8 cellular contexts compared by ENCODE assay signal in the genomic region with DNA sequence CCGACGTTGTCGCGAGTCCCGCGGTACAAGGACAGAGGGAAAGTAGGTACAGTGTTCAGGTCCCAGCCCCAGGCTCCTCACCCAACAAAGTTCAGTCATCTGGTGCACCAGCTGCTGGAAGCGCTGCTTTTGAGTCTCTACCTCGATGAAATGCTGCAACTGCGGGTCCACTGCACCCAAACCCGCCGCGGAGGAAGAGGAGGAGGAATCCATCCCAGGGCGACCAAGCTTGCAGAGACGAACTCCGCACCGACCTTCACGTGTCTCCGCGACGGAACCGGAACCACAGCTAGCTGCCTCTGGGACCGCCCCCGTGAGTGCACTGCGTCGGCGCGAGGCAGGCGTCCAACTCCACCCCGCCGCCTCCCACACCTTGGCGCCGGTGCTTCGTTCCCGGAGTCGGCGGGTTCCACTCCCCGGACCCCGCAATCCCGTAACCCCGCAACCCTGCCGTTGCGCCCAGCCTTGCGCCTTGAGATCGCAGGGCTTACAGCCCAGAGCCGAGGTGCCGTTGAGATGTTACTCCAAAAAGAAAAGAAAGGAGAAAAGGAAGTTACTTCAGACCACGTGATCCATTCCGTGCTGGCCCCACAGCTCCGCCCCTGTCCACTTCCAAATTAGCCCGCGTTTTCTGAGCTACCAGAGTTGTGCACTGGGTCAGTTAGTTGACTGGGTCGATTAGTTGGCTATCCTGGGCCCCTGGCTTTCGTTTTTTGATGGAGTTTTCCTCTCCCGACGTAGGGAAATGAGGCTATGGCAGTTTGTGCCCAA. TPM values are rescaled to one million over a fixed set of nuclear protein-coding genes. Genes with fewer than 3 reads are reported as not detected.
DNase-seq lines count a peak whose midpoint lies in the region; ATAC-seq and TF ChIP-seq lines count a peak whose summit lies in the region.

A gene with protein sequence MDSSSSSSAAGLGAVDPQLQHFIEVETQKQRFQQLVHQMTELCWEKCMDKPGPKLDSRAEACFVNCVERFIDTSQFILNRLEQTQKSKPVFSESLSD (minus strand): TSS at position 291 of the 771 bp plus-strand sequence. CDS start 78 bp downstream, at position 213.

- no peaks in the 10 kb centered on the region for H3K9me3 Mint-ChIP-seq in dendritic cell treated with granulocyte-macrophage colony-stimulating factor and Interleukin-4, amounts not matched to agents 40 ng/mL and 50 ng/mL, for 4 days

- H3K4me1 Mint-ChIP-seq in dendritic cell treated with granulocyte-macrophage colony-stimulating factor and Interleukin-4, amounts not matched to agents 40 ng/mL and 50 ng/mL, for 4 days (ENCODE audit: low read depth), result no peaks in the 10 kb centered on the region

- H3K4me2 ChIP-seq in BLaER1, result peak within 1 kb of the TSS; percentile 74

- TF ChIP-seq CTCF in right lobe of liver (IDR thresholded peaks at IDR 0.05), result no peak

- no peaks in the 10 kb centered on the region for H3K27me3 Mint-ChIP-seq in dendritic cell treated with granulocyte-macrophage colony-stimulating factor and Interleukin-4, amounts not matched to agents 40 ng/mL and 50 ng/mL, for 4 days

- peaks cover 36% of the 10 kb centered on the region; the same call in 1 of the 2 replicates for H4K20me1 ChIP-seq in BLaER1

- H3K27ac ChIP-seq in BLaER1 (peak within 1 kb of the TSS; percentile 72), right lobe of liver (peak within 1 kb of the TSS; percentile 53 to 81 (median 72))

- H3K4me3 ChIP-seq in BLaER1 (peak within 1 kb of the TSS; percentile 77), right lobe of liver (peak within 1 kb of the TSS; percentile 60 to 73 (median 71))

- peak within 1 kb of the TSS; percentile 92 for H3K27ac Mint-ChIP-seq in dendritic cell treated with granulocyte-macrophage colony-stimulating factor and Interleukin-4, amounts not matched to agents 40 ng/mL and 50 ng/mL, for 4 days

- H3K4me3 Mint-ChIP-seq in dendritic cell treated with granulocyte-macrophage colony-stimulating factor and Interleukin-4, amounts not matched to agents 40 ng/mL and 50 ng/mL, for 4 days, result peak within 1 kb of the TSS; percentile 88

- peak within 1 kb of the TSS; percentile 84 for H3K9ac ChIP-seq in BLaER1

- WGBS in right lobe of liver (ENCODE audit: insufficient coverage, low coverage, low lambda C conversion rate, missing lambda C conversion rate), result 21% methylated on average over 23 of the region's 55 CpGs

- H3K4me1 ChIP-seq in BLaER1, result peaks cover 34% of the 10 kb centered on the region
- H3K4me1 ChIP-seq in right lobe of liver, result no peaks in the 10 kb centered on the region

- H3K9me3 ChIP-seq in BLaER1 (no peaks in the 10 kb centered on the region), right lobe of liver (no peaks in the 10 kb centered on the region)

- peaks cover 78% of the 10 kb centered on the region for H3K36me3 ChIP-seq in BLaER1
- peaks cover 0 to 7% (median 2%) of the 10 kb centered on the region in 4 donors for H3K36me3 ChIP-seq in right lobe of liver

- peaks cover 57% of the 10 kb centered on the region for H3K36me3 Mint-ChIP-seq in dendritic cell treated with granulocyte-macrophage colony-stimulating factor and Interleukin-4, amounts not matched to agents 40 ng/mL and 50 ng/mL, for 4 days (ENCODE audit: low read depth)

- DNase-seq in NCI-H524 treated with DMSO at 0.1 percent for 48 hours (lab: John Stamatoyannopoulos, UW), result peak; percentile 30
- peak; percentile 42 to 74 for DNase-seq in activated CD4-positive, alpha-beta T cell treated with anti-CD3 and anti-CD28 coated beads, Interleukin-2, amount 50 U/mL, for 24 hours (ENCODE audit: low read depth in 1 of 2, low spot score in 1 of 2)
- peak; percentile 83 to 89 (median 86) for DNase-seq in right lobe of liver
- peak; percentile 73 to 79 for DNase-seq in stimulated activated CD4-positive, alpha-beta T cell treated with anti-CD3 and anti-CD28 coated beads, Interleukin-4, amount 100 ng/mL, for 4 hours

- peak; percentile 51 for TF ChIP-seq POLR2A in right lobe of liver (IDR thresholded peaks at IDR 0.05)

- no peaks in the 10 kb centered on the region for H3K27me3 ChIP-seq in BLaER1
- no peaks in the 10 kb centered on the region for H3K27me3 ChIP-seq in right lobe of liver

- intact Hi-C loops in dendritic cell treated with granulocyte-macrophage colony-stimulating factor and Interleukin-4, amounts not matched to agents 40 ng/mL and 50 ng/mL, for 4 days (cut with micrococcal nuclease), result loop anchor here (2.0 to 5.0 kb wide), 2 partner anchors 42 to 69 kb away; a partner anchor contains a TSS
- intact Hi-C loops in right lobe of liver (cut with DNase I), result no loop called here

- ATAC-seq in GM19324 (IDR thresholded peaks at IDR 0.05; ENCODE audit: low FRiP score, unreplicated experiment) (peak; percentile 98), HG03457 (IDR thresholded peaks at IDR 0.05; ENCODE audit: unreplicated experiment) (peak; percentile 95), right lobe of liver (peak; percentile 95 to 98 (median 98))

RNA-seq across cellular contexts. Expression of the gene that starts here (rescaled TPM):
- total RNA-seq in right lobe of liver, result 10 to 100 TPM in 5 of 6 experiments, 1 to 10 TPM in 1; 8.6 to 23.9 (median 15.7) TPM

Comparison
In these comparisons a context has a peak if more than half of its experiments do, and no peak if none do; other contexts are left out.
1. Peak in every context shown above with its lines: DNase-seq, ATAC-seq, H3K4me3 ChIP-seq and H3K27ac ChIP-seq.
2. DNase-seq: peak in every context shown above with its lines; median percentile 86 in right lobe of liver; 76 in stimulated activated CD4-positive, alpha-beta T cell treated with anti-CD3 and anti-CD28 coated beads, Interleukin-4, amount 100 ng/mL, for 4 hours; 58 in activated CD4-positive, alpha-beta T cell treated with anti-CD3 and anti-CD28 coated beads, Interleukin-2, amount 50 U/mL, for 24 hours; 30 in NCI-H524 treated with DMSO at 0.1 percent for 48 hours.